ENCODE assay signal across 12 cellular contexts in the genomic region with DNA sequence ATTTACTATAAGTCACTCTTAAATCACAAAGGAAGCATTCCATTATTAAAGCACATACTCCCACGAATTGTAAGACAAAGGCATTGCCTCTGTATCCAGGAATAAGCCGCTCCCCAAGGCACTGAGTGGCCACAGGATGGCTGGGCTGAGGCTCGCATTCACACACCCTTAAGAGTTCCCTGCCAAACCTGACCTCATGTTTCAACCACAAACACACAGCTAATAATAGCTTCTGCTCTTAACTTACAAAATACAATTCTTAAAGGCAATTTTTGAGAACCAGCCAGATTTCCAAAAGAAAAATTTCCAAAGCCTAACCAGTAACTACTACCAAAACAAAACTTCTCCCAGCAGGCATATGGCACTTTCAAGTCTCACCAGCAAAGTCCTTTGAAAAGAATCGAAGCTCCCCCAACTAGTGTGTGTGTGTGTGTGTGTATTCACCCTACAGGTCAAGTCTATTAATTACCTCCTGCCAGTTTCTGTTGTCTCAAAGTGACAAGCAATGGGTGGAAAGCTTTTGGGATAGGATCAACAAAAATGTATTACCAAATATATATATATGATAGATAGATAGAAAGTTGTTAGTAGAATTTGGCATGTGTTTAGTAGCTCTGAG. TPM values are rescaled to one million over a fixed set of nuclear protein-coding genes. Genes with fewer than 3 reads are reported as not detected.
A peak's percentile ranks its signal among the peaks of the same experiment; 100 is the strongest.
DNase-seq lines count a peak whose midpoint lies in the region; ATAC-seq and TF ChIP-seq lines count a peak whose summit lies in the region.
"Had no signal": no experiment of that assay in that cellular context is flagged by ENCODE, and none has a peak within 500 bp of the region (broad histone marks: within the 10 kb centered on the region; RNA-seq: fewer than 3 reads in every experiment).

No MANE protein-coding gene starts in this region.

- CTCF ChIA-PET in BJ (lab: Yijun Ruan, JAX): interaction anchor here (1.2 kb wide), 1 partner anchor 8 kb away, joined by 4 read pairs; no protein-coding TSS in a partner anchor
- CTCF ChIA-PET in naive thymus-derived CD4-positive, alpha-beta T cell (lab: Charles Lee): no interaction called here

- POLR2A ChIA-PET in BJ (lab: Charles Lee): no interaction called here
- POLR2A ChIA-PET in naive thymus-derived CD4-positive, alpha-beta T cell (lab: Charles Lee): no interaction called here

- DNase-seq in BJ (ENCODE audit: low read depth) (peak; percentile 8), RPMI7951 (ENCODE audit: low read depth) (peak; percentile 64), hepatic stellate cell (ENCODE audit: low spot score) (peak; percentile 8), right lobe of liver (no peak), HT-29 (ENCODE audit: low spot score) (no peak)
- DNase-seq in naive thymus-derived CD4-positive, alpha-beta T cell: no peak
- DNase-seq: dorsolateral prefrontal cortex; naive B cell; NCI-H446; stimulated activated naive CD4-positive, alpha-beta T cell had no signal

- no peak overlapping the region for H3K27ac Mint-ChIP-seq in naive thymus-derived CD4-positive, alpha-beta T cell
- H3K27ac Mint-ChIP-seq: naive B cell had no signal

- peak; percentile 81 for ATAC-seq in GM21723 (IDR thresholded peaks at IDR 0.05; ENCODE audit: unreplicated experiment)
- no peak for ATAC-seq in right lobe of liver
- ATAC-seq in HG03135 (IDR thresholded peaks at IDR 0.05; ENCODE audit: unreplicated experiment): no peak
- ATAC-seq in naive thymus-derived CD4-positive, alpha-beta T cell: no peak

- 38% methylated on average over 4 of the region's 4 CpGs for WGBS in right lobe of liver (ENCODE audit: insufficient coverage, low coverage, low lambda C conversion rate, missing lambda C conversion rate)

- no peak for TF ChIP-seq POLR2A in right lobe of liver (IDR thresholded peaks at IDR 0.05)

- H3K27ac ChIP-seq in right lobe of liver: no peak overlapping the region
- H3K27ac ChIP-seq in naive thymus-derived CD4-positive, alpha-beta T cell (ENCODE audit: low read depth, low read length): no peak overlapping the region
- H3K27ac ChIP-seq: dorsolateral prefrontal cortex had no signal

- H3K9me3 ChIP-seq in right lobe of liver: peaks cover 0 to 8% (median 2%) of the 10 kb centered on the region in 4 donors
- peaks cover 0 to 4% (median 0%) of the 10 kb centered on the region in 3 experiments for H3K9me3 ChIP-seq in naive thymus-derived CD4-positive, alpha-beta T cell (ENCODE audit: control insufficient read depth in 2 of 3, low read length in 3 of 3)

- peaks cover 0 to 4% (median 0%) of the 10 kb centered on the region in 5 donors for H3K36me3 Mint-ChIP-seq in naive thymus-derived CD4-positive, alpha-beta T cell

- H3K9me3 Mint-ChIP-seq in naive thymus-derived CD4-positive, alpha-beta T cell: peaks cover 0 to 29% (median 7%) of the 10 kb centered on the region in 11 donors

- H3K27me3 ChIP-seq in BJ (ENCODE audit: control insufficient read depth, insufficient read depth, low read length) (no peaks in the 10 kb centered on the region), right lobe of liver (no peaks in the 10 kb centered on the region)
- no peaks in the 10 kb centered on the region for H3K27me3 ChIP-seq in naive thymus-derived CD4-positive, alpha-beta T cell (ENCODE audit: control insufficient read depth in 2 of 2, insufficient read depth in 2 of 2, low read length in 2 of 2)

- H3K4me3 ChIP-seq in BJ (ENCODE audit: low read depth, low read length) (no peak overlapping the region), right lobe of liver (no peak overlapping the region)
- no peak overlapping the region for H3K4me3 ChIP-seq in naive thymus-derived CD4-positive, alpha-beta T cell (ENCODE audit: low read length)
- H3K4me3 ChIP-seq: dorsolateral prefrontal cortex had no signal

- H3K4me1 ChIP-seq in right lobe of liver: no peaks in the 10 kb centered on the region
- no peaks in the 10 kb centered on the region for H3K4me1 ChIP-seq in naive thymus-derived CD4-positive, alpha-beta T cell (ENCODE audit: control insufficient read depth in 2 of 2, insufficient read depth in 2 of 2, low read length in 2 of 2)

- H3K4me1 Mint-ChIP-seq in naive thymus-derived CD4-positive, alpha-beta T cell: no peaks in the 10 kb centered on the region
- H3K4me1 Mint-ChIP-seq: naive B cell had no signal

- H3K27me3 Mint-ChIP-seq in naive thymus-derived CD4-positive, alpha-beta T cell: peaks cover 13 to 18% (median 17%) of the 10 kb centered on the region in 5 donors

- no peak for TF ChIP-seq CTCF in BJ (IDR thresholded peaks at IDR 0.05; ENCODE audit: insufficient read depth, low read depth, low read length)
- no peak for TF ChIP-seq CTCF in right lobe of liver (IDR thresholded peaks at IDR 0.05)

- H3K4me3 Mint-ChIP-seq in naive thymus-derived CD4-positive, alpha-beta T cell: no peak overlapping the region
- H3K4me3 Mint-ChIP-seq: naive B cell had no signal

- intact Hi-C loops in right lobe of liver (cut with DNase I): no loop called here
- intact Hi-C loops in naive thymus-derived CD4-positive, alpha-beta T cell (cut with micrococcal nuclease): no loop called here

- no peaks in the 10 kb centered on the region for H3K36me3 ChIP-seq in BJ (ENCODE audit: control insufficient read depth, insufficient read depth, low read length)
- H3K36me3 ChIP-seq in right lobe of liver: no peaks in the 10 kb centered on the region
- H3K36me3 ChIP-seq in naive thymus-derived CD4-positive, alpha-beta T cell (ENCODE audit: control insufficient read depth in 2 of 3, insufficient read depth in 3 of 3, low read length in 3 of 3): no peaks in the 10 kb centered on the region

RNA-seq across cellular contexts. Expression of gene ARHGAP6, which starts 36.0 kb away (rescaled TPM):
- polyA plus RNA-seq in BJ (2011; rRNA removed): 1.0 and 1.3 TPM in 2 replicates
- polyA minus RNA-seq in BJ (2011; rRNA and poly(A)+ RNA removed): 1.7 and 1.8 TPM in 2 replicates
- total RNA-seq in RPMI7951 (2014; rRNA removed; shearing (Covaris generic)): not detected in 2 replicates
- 1 to 10 TPM in 1 of 6 experiments, under 1 TPM in 5; 0.38 to 1.2 (median 0.78) TPM for total RNA-seq in right lobe of liver
- total RNA-seq in HT-29 (2014; rRNA removed; shearing (Covaris generic)): 0.10 TPM in 1 of 2 replicates, not detected in the other
- total RNA-seq in naive thymus-derived CD4-positive, alpha-beta T cell: under 1 TPM in 2 of 5 experiments, not detected in 3; 0.11 to 0.83 TPM
- polyA plus RNA-seq in naive thymus-derived CD4-positive, alpha-beta T cell: not detected

Comparison
In these comparisons a context has a peak if more than half of its experiments do, and no peak if none do; other contexts are left out.
1. DNase-seq: peak in BJ (single experiment), RPMI7951 (single experiment) and hepatic stellate cell (single experiment); none in right lobe of liver (0 of 3), HT-29 (single experiment) and naive thymus-derived CD4-positive, alpha-beta T cell (0 of 9).